ENCODE assay signal across 11 cellular contexts in the genomic region with DNA sequence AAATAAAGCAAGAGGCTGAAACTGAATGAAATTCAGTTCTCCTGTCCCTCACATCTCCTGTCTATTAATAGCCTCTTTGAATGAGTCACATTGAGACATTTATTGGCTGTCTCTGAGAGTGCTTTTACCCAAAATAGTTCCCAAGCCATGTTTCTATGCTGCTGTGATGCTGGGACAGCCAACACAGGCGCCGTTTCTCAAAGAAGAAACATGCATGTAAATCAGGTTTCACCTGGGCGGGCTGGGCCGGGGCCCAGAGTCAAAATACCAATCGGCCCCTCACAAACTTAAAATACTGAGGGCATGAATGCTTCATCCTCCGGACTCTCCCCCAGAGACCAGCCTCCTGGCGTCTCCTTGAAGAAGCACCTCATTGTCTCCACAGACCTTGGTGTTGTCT.
DNase-seq lines count a peak whose midpoint lies in the region; ATAC-seq and TF ChIP-seq lines count a peak whose summit lies in the region.
"Had no signal": no experiment of that assay in that cellular context is flagged by ENCODE, and none has a peak within 500 bp of the region (broad histone marks: within the 10 kb centered on the region; RNA-seq: fewer than 3 reads in every experiment).

No MANE protein-coding gene starts in this region.

- no peak for TF ChIP-seq POLR2A in gastrocnemius medialis (IDR thresholded peaks at IDR 0.05)

- no peak overlapping the region for H3K27ac Mint-ChIP-seq in neural progenitor cell
- no peak overlapping the region for H3K27ac Mint-ChIP-seq in nephron progenitor cell
- H3K27ac Mint-ChIP-seq in immature natural killer cell, result no peak overlapping the region
- H3K27ac Mint-ChIP-seq: activated CD4-positive, alpha-beta T cell treated with anti-CD3 and anti-CD28 coated beads for 36 hours had no signal

- in situ Hi-C loops in gastrocnemius medialis (cut with MboI; ENCODE audit: low sequenced_read_pairs in 4 of 4), result no loop called here

- H3K4me3 ChIP-seq in OCI-LY3 (ENCODE audit: low read length) (peak overlapping the region; percentile 62), gastrocnemius medialis (peak overlapping the region in 2 of 4 donors; percentile 16 to 23), neural progenitor cell (no peak overlapping the region)

- intact Hi-C loops in gastrocnemius medialis (cut with DNase I; ENCODE audit: low total_unique reads), result loop anchor here (2.0 to 5.0 kb wide), 2 partner anchors 17 to 172 kb away; no protein-coding TSS in a partner anchor

- peak overlapping the region; percentile 87 for H2AFZ ChIP-seq in OCI-LY3 (ENCODE audit: low read depth, low read length)
- H2AFZ ChIP-seq in neural progenitor cell (replicated peaks), result no peak overlapping the region

- no peaks in the 10 kb centered on the region for H3K36me3 Mint-ChIP-seq in neural progenitor cell
- no peaks in the 10 kb centered on the region for H3K36me3 Mint-ChIP-seq in nephron progenitor cell (ENCODE audit: low read depth)
- peaks cover 0 to 7% (median 3%) of the 10 kb centered on the region in 3 donors for H3K36me3 Mint-ChIP-seq in immature natural killer cell

- H3K9me3 Mint-ChIP-seq in neural progenitor cell (peaks cover 14% of the 10 kb centered on the region), nephron progenitor cell (peaks cover 33% of the 10 kb centered on the region), immature natural killer cell (no peaks in the 10 kb centered on the region)

- H3K9me3 ChIP-seq in OCI-LY3 (ENCODE audit: insufficient read depth, low read length) (no peaks in the 10 kb centered on the region), gastrocnemius medialis (no peaks in the 10 kb centered on the region), neural progenitor cell (ENCODE audit: low read depth) (no peaks in the 10 kb centered on the region)

- H3K79me2 ChIP-seq in OCI-LY3 (ENCODE audit: low read length) (no peaks in the 10 kb centered on the region), neural progenitor cell (ENCODE audit: low read depth) (no peaks in the 10 kb centered on the region)

- H3K27me3 Mint-ChIP-seq in neural progenitor cell (ENCODE audit: insufficient read depth, low read depth) (peaks cover 5% of the 10 kb centered on the region), nephron progenitor cell (ENCODE audit: low read depth, poor library complexity) (peaks cover 18% of the 10 kb centered on the region), immature natural killer cell (ENCODE audit: low read depth in 3 of 3) (peaks cover 6 to 27% (median 7%) of the 10 kb centered on the region in 3 donors)

- H3K27me3 ChIP-seq in OCI-LY3 (ENCODE audit: low read depth, low read length), result no peaks in the 10 kb centered on the region
- no peaks in the 10 kb centered on the region for H3K27me3 ChIP-seq in gastrocnemius medialis
- H3K27me3 ChIP-seq in neural progenitor cell, result no peaks in the 10 kb centered on the region

- H4K20me1 ChIP-seq in OCI-LY3 (ENCODE audit: insufficient read depth, low read length) (no peaks in the 10 kb centered on the region), neural progenitor cell (ENCODE audit: low read depth) (no peaks in the 10 kb centered on the region)

- H3K36me3 ChIP-seq in OCI-LY3 (replicated peaks; ENCODE audit: low read depth, low read length), result no peaks in the 10 kb centered on the region
- H3K36me3 ChIP-seq in gastrocnemius medialis, result no peaks in the 10 kb centered on the region
- no peaks in the 10 kb centered on the region for H3K36me3 ChIP-seq in neural progenitor cell

- no peak for TF ChIP-seq CTCF in OCI-LY3 (IDR thresholded peaks at IDR 0.05; ENCODE audit: low read depth, low read length)
- TF ChIP-seq CTCF in gastrocnemius medialis (IDR thresholded peaks at IDR 0.05 in 4 of 5, conservative IDR thresholded peaks at IDR 0.05 in 1 of 5), result no peak
- TF ChIP-seq CTCF in neural progenitor cell (IDR thresholded peaks at IDR 0.05), result no peak
- TF ChIP-seq CTCF in nephron progenitor cell (IDR thresholded peaks at IDR 0.05), result no peak

- DNase-seq in gastrocnemius medialis (no peak), neural progenitor cell (ENCODE audit: low spot score) (no peak), nephron progenitor cell (no peak), immature natural killer cell (no peak)
- DNase-seq: activated CD4-positive, alpha-beta T cell treated with anti-CD3 and anti-CD28 coated beads for 36 hours; NCI-H2029 had no signal

- peak overlapping the region; percentile 81 for H3K4me2 ChIP-seq in OCI-LY3 (ENCODE audit: low read length)
- no peak overlapping the region for H3K4me2 ChIP-seq in neural progenitor cell

- ATAC-seq in GM18858 (IDR thresholded peaks at IDR 0.05; ENCODE audit: unreplicated experiment) (peak; percentile 95), HG02759 (IDR thresholded peaks at IDR 0.05; ENCODE audit: unreplicated experiment) (peak; percentile 93), gastrocnemius medialis (peak; percentile 90 to 93), HG03097 (IDR thresholded peaks at IDR 0.05; ENCODE audit: low FRiP score, unreplicated experiment) (no peak)
- ATAC-seq: activated CD4-positive, alpha-beta T cell treated with anti-CD3 and anti-CD28 coated beads for 36 hours; left lobe of liver had no signal

- H3K4me1 ChIP-seq in OCI-LY3 (ENCODE audit: low read length) (peaks cover 22% of the 10 kb centered on the region), gastrocnemius medialis (peaks cover 21% of the 10 kb centered on the region in 2 donors), neural progenitor cell (no peaks in the 10 kb centered on the region)

- H3K9ac ChIP-seq in OCI-LY3 (ENCODE audit: low read length) (peak overlapping the region; percentile 33; the same call in 1 of the 2 replicates), neural progenitor cell (no peak overlapping the region)

- H3K27ac ChIP-seq in OCI-LY3 (ENCODE audit: low read length) (peak overlapping the region; percentile 70), gastrocnemius medialis (peak overlapping the region; percentile 72 to 83 (median 74)), neural progenitor cell (no peak overlapping the region)

- H3K4me3 Mint-ChIP-seq in neural progenitor cell (no peak overlapping the region), nephron progenitor cell (no peak overlapping the region), immature natural killer cell (no peak overlapping the region)
- H3K4me3 Mint-ChIP-seq: activated CD4-positive, alpha-beta T cell treated with anti-CD3 and anti-CD28 coated beads for 36 hours had no signal

- no peaks in the 10 kb centered on the region for H3F3A ChIP-seq in neural progenitor cell (ENCODE audit: low read depth)

- H3K4me1 Mint-ChIP-seq in neural progenitor cell, result no peaks in the 10 kb centered on the region
- peaks cover 11% of the 10 kb centered on the region for H3K4me1 Mint-ChIP-seq in nephron progenitor cell
- no peaks in the 10 kb centered on the region for H3K4me1 Mint-ChIP-seq in immature natural killer cell
- H3K4me1 Mint-ChIP-seq: activated CD4-positive, alpha-beta T cell treated with anti-CD3 and anti-CD28 coated beads for 36 hours had no signal
